ENCODE assay signal across 1 cellular context in the genomic region with DNA sequence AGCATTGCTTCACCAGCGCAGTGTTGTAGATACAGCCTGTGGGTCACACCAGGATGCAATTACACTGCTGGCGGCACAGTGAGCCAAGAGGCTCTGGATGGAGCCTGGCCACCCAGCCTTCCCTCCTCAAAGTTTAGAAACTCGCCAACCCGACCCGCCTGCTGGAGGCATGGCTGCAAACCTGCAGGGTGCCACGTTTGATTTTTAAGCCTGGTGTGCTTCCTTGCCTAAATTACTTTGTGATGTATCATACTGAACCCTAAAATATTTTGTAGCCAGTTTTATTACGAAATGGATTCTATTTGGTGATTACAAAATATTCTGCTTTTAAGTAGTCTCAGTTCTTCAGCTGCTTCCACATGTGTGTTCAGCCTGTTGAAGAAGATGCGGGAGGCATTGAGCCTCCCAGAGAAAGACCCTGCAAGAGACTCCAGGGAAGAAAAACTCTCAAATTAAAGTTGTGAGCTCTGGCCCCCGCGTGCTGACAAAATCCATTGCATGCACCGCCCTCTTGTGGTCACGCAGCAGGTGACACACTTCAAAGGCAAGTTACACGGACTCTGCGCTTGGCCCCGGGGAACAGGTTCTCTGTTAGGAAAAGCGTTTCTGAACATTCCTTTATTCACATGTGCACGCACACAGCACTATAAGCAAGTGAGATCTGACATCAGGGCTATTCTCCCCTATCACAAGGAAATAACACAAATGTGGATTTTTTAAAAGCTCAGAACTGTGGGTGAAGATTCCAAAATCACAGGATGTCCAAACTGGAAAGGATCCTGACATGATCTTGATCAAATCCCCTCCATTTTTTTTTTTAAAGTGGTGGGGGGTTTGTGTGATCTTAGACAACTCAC.
TF ChIP-seq lines count a peak whose summit lies in the region.

No MANE protein-coding gene starts in this region.

TF ChIP-seq in HepG2, 621 proteins besides CTCF, POLR2A, EP300 and RAD21 (continued from another document):
- no peak for TF ChIP-seq ZNF646 (CRISPR knock-in tag; IDR thresholded peaks at IDR 0.05)
- TF ChIP-seq ZNF550 (CRISPR knock-in tag; IDR thresholded peaks at IDR 0.05; ENCODE audit: borderline replicate concordance): no peak
- TF ChIP-seq ISX (CRISPR knock-in tag; conservative IDR thresholded peaks at IDR 0.05): no peak
- 0 out of 2 replicates have a peak, but pooled peaks have one; percentile 18 for TF ChIP-seq ZNF605 (CRISPR knock-in tag; IDR thresholded peaks at IDR 0.05)
- TF ChIP-seq, protein P1, sequence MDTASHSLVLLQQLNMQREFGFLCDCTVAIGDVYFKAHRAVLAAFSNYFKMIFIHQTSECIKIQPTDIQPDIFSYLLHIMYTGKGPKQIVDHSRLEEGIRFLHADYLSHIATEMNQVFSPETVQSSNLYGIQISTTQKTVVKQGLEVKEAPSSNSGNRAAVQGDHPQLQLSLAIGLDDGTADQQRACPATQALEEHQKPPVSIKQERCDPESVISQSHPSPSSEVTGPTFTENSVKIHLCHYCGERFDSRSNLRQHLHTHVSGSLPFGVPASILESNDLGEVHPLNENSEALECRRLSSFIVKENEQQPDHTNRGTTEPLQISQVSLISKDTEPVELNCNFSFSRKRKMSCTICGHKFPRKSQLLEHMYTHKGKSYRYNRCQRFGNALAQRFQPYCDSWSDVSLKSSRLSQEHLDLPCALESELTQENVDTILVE (CRISPR knock-in tag; IDR thresholded peaks at IDR 0.05): no peak
- TF ChIP-seq NFYB (CRISPR knock-in tag; IDR thresholded peaks at IDR 0.05): no peak
- no peak for TF ChIP-seq NR2F6 (IDR thresholded peaks at IDR 0.05)
- 0 out of 2 replicates have a peak, but pooled peaks have one; percentile 21 for TF ChIP-seq NR2F6 (CRISPR knock-in tag; IDR thresholded peaks at IDR 0.05)
- no peak for TF ChIP-seq ZNF337 (CRISPR knock-in tag; IDR thresholded peaks at IDR 0.05; ENCODE audit: borderline replicate concordance, low read depth)
- 0 out of 2 replicates have a peak, but pooled peaks have one; percentile 40 for TF ChIP-seq THRA (CRISPR knock-in tag; IDR thresholded peaks at IDR 0.05; ENCODE audit: borderline replicate concordance)
- TF ChIP-seq IRF2 (CRISPR knock-in tag; IDR thresholded peaks at IDR 0.05): 0 out of 2 replicates have a peak, but pooled peaks have one; percentile 17
- TF ChIP-seq XRCC5 (optimal IDR thresholded peaks at IDR 0.05; ENCODE audit: low read length): peak; percentile 65
- peak; percentile 30 for TF ChIP-seq ZFP36 (IDR thresholded peaks at IDR 0.05; ENCODE audit: borderline replicate concordance, low read depth, low read length, partially characterized antibody)
- no peak for TF ChIP-seq ZNF556 (CRISPR knock-in tag; IDR thresholded peaks at IDR 0.05; ENCODE audit: borderline replicate concordance)
- TF ChIP-seq MEIS1 (CRISPR knock-in tag; IDR thresholded peaks at IDR 0.05; ENCODE audit: borderline replicate concordance): no peak
- peak; percentile 37; the same call in 1 of the 2 replicates for TF ChIP-seq ZNF691 (CRISPR knock-in tag; IDR thresholded peaks at IDR 0.05; ENCODE audit: borderline replicate concordance, low read depth)
- peak; percentile 49 for TF ChIP-seq TEAD3 (CRISPR knock-in tag; optimal IDR thresholded peaks at IDR 0.05; ENCODE audit: borderline replicate concordance)
- 0 out of 2 replicates have a peak, but pooled peaks have one; percentile 45 for TF ChIP-seq ZNF501 (CRISPR knock-in tag; IDR thresholded peaks at IDR 0.05)
- peak; percentile 60 for TF ChIP-seq PATZ1 (CRISPR knock-in tag; IDR thresholded peaks at IDR 0.05)
- TF ChIP-seq SPEN (CRISPR knock-in tag; IDR thresholded peaks at IDR 0.05; ENCODE audit: low read depth): no peak
- TF ChIP-seq KDM2A (CRISPR knock-in tag; IDR thresholded peaks at IDR 0.05; ENCODE audit: borderline replicate concordance, low read depth): peak; percentile 50; the same call in 1 of the 2 replicates
- TF ChIP-seq ARNTL (CRISPR knock-in tag; IDR thresholded peaks at IDR 0.05): no peak
- TF ChIP-seq GATAD2A (CRISPR knock-in tag; IDR thresholded peaks at IDR 0.05): peak; percentile 31; the same call in 1 of the 2 replicates
- TF ChIP-seq CBX5 (CRISPR knock-in tag; IDR thresholded peaks at IDR 0.05; ENCODE audit: borderline replicate concordance): peak; percentile 42; the same call in 1 of the 2 replicates
- TF ChIP-seq, protein P2, sequence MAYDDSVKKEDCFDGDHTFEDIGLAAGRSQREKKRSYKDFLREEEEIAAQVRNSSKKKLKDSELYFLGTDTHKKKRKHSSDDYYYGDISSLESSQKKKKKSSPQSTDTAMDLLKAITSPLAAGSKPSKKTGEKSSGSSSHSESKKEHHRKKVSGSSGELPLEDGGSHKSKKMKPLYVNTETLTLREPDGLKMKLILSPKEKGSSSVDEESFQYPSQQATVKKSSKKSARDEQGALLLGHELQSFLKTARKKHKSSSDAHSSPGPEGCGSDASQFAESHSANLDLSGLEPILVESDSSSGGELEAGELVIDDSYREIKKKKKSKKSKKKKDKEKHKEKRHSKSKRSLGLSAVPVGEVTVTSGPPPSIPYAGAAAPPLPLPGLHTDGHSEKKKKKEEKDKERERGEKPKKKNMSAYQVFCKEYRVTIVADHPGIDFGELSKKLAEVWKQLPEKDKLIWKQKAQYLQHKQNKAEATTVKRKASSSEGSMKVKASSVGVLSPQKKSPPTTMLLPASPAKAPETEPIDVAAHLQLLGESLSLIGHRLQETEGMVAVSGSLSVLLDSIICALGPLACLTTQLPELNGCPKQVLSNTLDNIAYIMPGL (CRISPR knock-in tag; IDR thresholded peaks at IDR 0.05; ENCODE audit: borderline replicate concordance in 1 of 2, low read depth in 1 of 2): peak in 1 of 2 experiments; percentile 54; a peak in 1 of 4 replicates
- TF ChIP-seq ZNF530 (CRISPR knock-in tag; IDR thresholded peaks at IDR 0.05; ENCODE audit: low read depth): no peak
- TF ChIP-seq TGIF2 (CRISPR knock-in tag; IDR thresholded peaks at IDR 0.05): no peak
- TF ChIP-seq ZBTB20 (CRISPR knock-in tag; IDR thresholded peaks at IDR 0.05; ENCODE audit: borderline replicate concordance, low read depth): 0 out of 2 replicates have a peak, but pooled peaks have one; percentile 29
- TF ChIP-seq MIXL1 (CRISPR knock-in tag; IDR thresholded peaks at IDR 0.05): 0 out of 2 replicates have a peak, but pooled peaks have one; percentile 33
- 0 out of 2 replicates have a peak, but pooled peaks have one; percentile 44 for TF ChIP-seq MEF2D (CRISPR knock-in tag; IDR thresholded peaks at IDR 0.05)
TF ChIP-seq in HepG2: peak in this region for 43.
